In genomic region chr6:138844203-138844602, GRCh38 we compare ENCODE assay signal across 11 cellular contexts. TPM values are rescaled to one million over a fixed set of nuclear protein-coding genes. Genes with fewer than 3 reads are reported as not detected.
DNase-seq lines count a peak whose midpoint lies in the region; ATAC-seq and TF ChIP-seq lines count a peak whose summit lies in the region.
"Had no signal": no experiment of that assay in that cellular context is flagged by ENCODE, and none has a peak within 500 bp of the region (broad histone marks: within the 10 kb centered on the region; RNA-seq: fewer than 3 reads in every experiment).

No MANE protein-coding gene starts in this region.

- no peak overlapping the region for H3K56ac ChIP-seq in IMR-90 (ENCODE audit: extremely low read depth, insufficient read depth, low read length)

- no peak overlapping the region for H2BK5ac ChIP-seq in IMR-90 (ENCODE audit: low read depth, low read length, poor library complexity, severe bottlenecking)

- no peaks in the 10 kb centered on the region for H3K36me3 Mint-ChIP-seq in activated naive CD4-positive, alpha-beta T cell treated with anti-CD3 and anti-CD28 coated beads, Interleukin-2, amount 10 ng/mL, durations not matched to agents 7 days and 5 days

- no peak overlapping the region for H4K8ac ChIP-seq in IMR-90 (ENCODE audit: low read depth in 2 of 2, low read length in 2 of 2)

- H3K9ac ChIP-seq in IMR-90 (ENCODE audit: low read depth, low read length) (no peak overlapping the region), skeletal muscle tissue (ENCODE audit: low read depth in 1 of 3, low read length in 3 of 3) (peak overlapping the region in 1 of 3 donors; percentile 54)

- H3K14ac ChIP-seq in IMR-90 (replicated peaks; ENCODE audit: low read depth, low read length) = no peak overlapping the region

- POLR2A ChIA-PET in IMR-90 (lab: Charles Lee; ENCODE audit: unreplicated experiment) = interaction anchor here (0.6 kb wide), 1 partner anchor 17 kb away, joined by 11 read pairs; no protein-coding TSS in a partner anchor

- H2AK5ac ChIP-seq in IMR-90 (ENCODE audit: low read depth, low read length) = no peak overlapping the region

- no peak overlapping the region for H4K5ac ChIP-seq in IMR-90 (ENCODE audit: low read depth, low read length)

- H2AFZ ChIP-seq in IMR-90 (replicated peaks; ENCODE audit: low read length, poor library complexity) = no peak overlapping the region

- H3K9me3 Mint-ChIP-seq in activated naive CD4-positive, alpha-beta T cell treated with anti-CD3 and anti-CD28 coated beads, Interleukin-2, amount 10 ng/mL, durations not matched to agents 7 days and 5 days = no peaks in the 10 kb centered on the region

- H3K79me1 ChIP-seq in IMR-90 (ENCODE audit: low read depth in 1 of 2, low read length in 2 of 2) = no peaks in the 10 kb centered on the region

- H3K4ac ChIP-seq in IMR-90 (ENCODE audit: low read depth, low read length) = no peak overlapping the region

- TF ChIP-seq CTCF in IMR-90 (conservative IDR thresholded peaks at IDR 0.05; ENCODE audit: low read depth, low read length) = no peak
- no peak for TF ChIP-seq CTCF in heart left ventricle (IDR thresholded peaks at IDR 0.05)

- no peak for TF ChIP-seq RAD21 in IMR-90 (IDR thresholded peaks at IDR 0.05; ENCODE audit: low read length)

- H3K23ac ChIP-seq in IMR-90 (ENCODE audit: low read depth, low read length) = no peak overlapping the region

- TF ChIP-seq POLR2A in IMR-90 (IDR thresholded peaks at IDR 0.05; ENCODE audit: low read depth, low read length) = no peak
- TF ChIP-seq POLR2A in heart left ventricle (IDR thresholded peaks at IDR 0.05) = no peak

- H3K9me1 ChIP-seq in IMR-90 (ENCODE audit: insufficient read depth, low read length) = no peaks in the 10 kb centered on the region

- no peak overlapping the region for H2BK15ac ChIP-seq in IMR-90 (ENCODE audit: low read depth, low read length)

- DNase-seq in IMR-90 = peak; percentile 16
- peak; percentile 29 to 48 for DNase-seq in SJCRH30
- DNase-seq in heart left ventricle = peak in 4 of 5 donors; percentile 49 to 77 (median 69)
- DNase-seq in NOMO-1 (lab: John Stamatoyannopoulos, UW; ENCODE audit: unreplicated experiment in 2 of 2) = no peak
- DNase-seq in activated naive CD4-positive, alpha-beta T cell treated with anti-CD3 and anti-CD28 coated beads, Interleukin-2, amount 10 ng/mL, durations not matched to agents 7 days and 5 days = no peak
- no peak for DNase-seq in A172 (ENCODE audit: low spot score)
- DNase-seq: activated naive CD8-positive, alpha-beta T cell treated with anti-CD3 and anti-CD28 coated beads, Interleukin-2, amount 50 U/mL, for 24 hours; stimulated activated CD4-positive, alpha-beta T cell treated with anti-CD3 and anti-CD28 coated beads, Interleukin-4, amount 100 ng/mL, for 1 hour had no signal

- no TSS peak for BruUV-seq in IMR-90 (replicated peaks; lab: Mats Ljungman, UMichigan)

- dilution Hi-C loops in IMR-90 (cut with HindIII; ENCODE audit: low sequenced_read_pairs, unreplicated experiment) = no loop called here

- no peaks in the 10 kb centered on the region for H4K20me1 ChIP-seq in IMR-90 (ENCODE audit: insufficient read depth, low read length)

- ATAC-seq in IMR-90 (ENCODE audit: low read depth) = peak; percentile 49
- peak; percentile 96 to 98 (median 97) for ATAC-seq in heart left ventricle
- ATAC-seq: activated naive CD8-positive, alpha-beta T cell treated with anti-CD3 and anti-CD28 coated beads, Interleukin-2, amount 50 U/mL, for 24 hours had no signal

- H3K4me3 ChIP-seq in IMR-90 (ENCODE audit: insufficient read depth, low read depth, low read length) = no peak overlapping the region
- H3K4me3 ChIP-seq in SJCRH30 = peak overlapping the region; percentile 45
- peak overlapping the region in 1 of 12 donors; percentile 13 for H3K4me3 ChIP-seq in heart left ventricle
- peak overlapping the region in 2 of 3 donors; percentile 27 to 49 for H3K4me3 ChIP-seq in skeletal muscle tissue (ENCODE audit: low read length in 3 of 3)
- H3K4me3 ChIP-seq: tibial artery had no signal

- H3K27ac Mint-ChIP-seq in activated naive CD4-positive, alpha-beta T cell treated with anti-CD3 and anti-CD28 coated beads, Interleukin-2, amount 10 ng/mL, durations not matched to agents 7 days and 5 days = no peak overlapping the region
- H3K27ac Mint-ChIP-seq: activated naive CD8-positive, alpha-beta T cell treated with anti-CD3 and anti-CD28 coated beads, Interleukin-2, amount 50 U/mL, for 24 hours had no signal

- no peak overlapping the region for H2BK20ac ChIP-seq in IMR-90 (ENCODE audit: low read depth, low read length)

- H3K27ac ChIP-seq in IMR-90 (ENCODE audit: insufficient read depth, low read length) = no peak overlapping the region
- H3K27ac ChIP-seq in SJCRH30 = no peak overlapping the region
- H3K27ac ChIP-seq in heart left ventricle = peak overlapping the region; percentile 19 to 90 (median 75)
- H3K27ac ChIP-seq in skeletal muscle tissue (ENCODE audit: low read depth, low read length) = no peak overlapping the region
- H3K27ac ChIP-seq: tibial artery had no signal

- H4K91ac ChIP-seq in IMR-90 (ENCODE audit: insufficient read depth, low read depth, low read length) = no peak overlapping the region

- intact Hi-C loops in IMR-90 (cut with micrococcal nuclease) (no loop called here), heart left ventricle (cut with DNase I) (loop anchor here in 1 of 10 donors (2.0 kb wide), 1 partner anchor 19 kb away; no protein-coding TSS in a partner anchor)

- no peak overlapping the region for H2BK120ac ChIP-seq in IMR-90 (ENCODE audit: low read depth, low read length)

- H3K9me3 ChIP-seq in IMR-90 (ENCODE audit: control insufficient read depth, insufficient read depth, low read length) = no peaks in the 10 kb centered on the region
- no peaks in the 10 kb centered on the region for H3K9me3 ChIP-seq in SJCRH30 (replicated peaks)
- no peaks in the 10 kb centered on the region for H3K9me3 ChIP-seq in heart left ventricle
- no peaks in the 10 kb centered on the region for H3K9me3 ChIP-seq in skeletal muscle tissue (ENCODE audit: control insufficient read depth in 3 of 3, low read length in 3 of 3)
- H3K9me3 ChIP-seq: tibial artery had no signal

- CTCF ChIA-PET in IMR-90 (lab: Yijun Ruan, JAX) = no interaction called here
- CTCF ChIA-PET in activated naive CD4-positive, alpha-beta T cell treated with anti-CD3 and anti-CD28 coated beads, Interleukin-2, amount 10 ng/mL, durations not matched to agents 7 days and 5 days (lab: Charles Lee) = no interaction called here

- H3K4me1 Mint-ChIP-seq in activated naive CD4-positive, alpha-beta T cell treated with anti-CD3 and anti-CD28 coated beads, Interleukin-2, amount 10 ng/mL, durations not matched to agents 7 days and 5 days = no peaks in the 10 kb centered on the region
- H3K4me1 Mint-ChIP-seq: activated naive CD8-positive, alpha-beta T cell treated with anti-CD3 and anti-CD28 coated beads, Interleukin-2, amount 50 U/mL, for 24 hours had no signal

- no peak overlapping the region; the same call in 1 of the 2 replicates for H3K4me2 ChIP-seq in IMR-90 (ENCODE audit: low read depth, low read length)

- in situ Hi-C loops in IMR-90 (cut with MboI; ENCODE audit: low sequenced_read_pairs) = no loop called here

- no peak overlapping the region for H3K18ac ChIP-seq in IMR-90 (ENCODE audit: low read depth, low read length)

- no peaks in the 10 kb centered on the region; the same call in 1 of the 2 replicates for H3K4me1 ChIP-seq in IMR-90 (ENCODE audit: control insufficient read depth, insufficient read depth, low read length)
- H3K4me1 ChIP-seq in SJCRH30 = no peaks in the 10 kb centered on the region
- H3K4me1 ChIP-seq in heart left ventricle = peaks cover 0 to 23% (median 9%) of the 10 kb centered on the region in 12 donors
- H3K4me1 ChIP-seq in skeletal muscle tissue (ENCODE audit: control insufficient read depth in 3 of 3, insufficient read depth in 3 of 3, low read length in 3 of 3) = peaks cover 0 to 6% (median 6%) of the 10 kb centered on the region in 3 donors
- H3K4me1 ChIP-seq: tibial artery had no signal

- no peaks in the 10 kb centered on the region for H3K27me3 Mint-ChIP-seq in activated naive CD4-positive, alpha-beta T cell treated with anti-CD3 and anti-CD28 coated beads, Interleukin-2, amount 10 ng/mL, durations not matched to agents 7 days and 5 days
- H3K27me3 Mint-ChIP-seq: activated naive CD8-positive, alpha-beta T cell treated with anti-CD3 and anti-CD28 coated beads, Interleukin-2, amount 50 U/mL, for 24 hours had no signal

- no CpG with 5 or more reads among the region's 9 CpGs for WGBS in IMR-90 (ENCODE audit: extremely low coverage in 2 of 2, insufficient read length in 1 of 2), 2 experiments
- WGBS in heart left ventricle, 4 donors = 12 to 22% (median 14%) methylated on average over 9 of the region's 9 CpGs

- no peak overlapping the region for H2AK9ac ChIP-seq in IMR-90 (replicated peaks; ENCODE audit: low read depth, low read length, poor library complexity)

- H3K27me3 ChIP-seq in IMR-90 (ENCODE audit: control insufficient read depth, insufficient read depth, low read length) (no peaks in the 10 kb centered on the region), SJCRH30 (no peaks in the 10 kb centered on the region), heart left ventricle (no peaks in the 10 kb centered on the region), skeletal muscle tissue (ENCODE audit: control insufficient read depth in 3 of 3, insufficient read depth in 3 of 3, low read length in 3 of 3) (no peaks in the 10 kb centered on the region)
- H3K27me3 ChIP-seq: tibial artery had no signal

- no peaks in the 10 kb centered on the region for H3K36me3 ChIP-seq in IMR-90 (ENCODE audit: control insufficient read depth, insufficient read depth, low read length)
- no peaks in the 10 kb centered on the region for H3K36me3 ChIP-seq in SJCRH30
- H3K36me3 ChIP-seq in heart left ventricle = no peaks in the 10 kb centered on the region
- no peaks in the 10 kb centered on the region for H3K36me3 ChIP-seq in skeletal muscle tissue (ENCODE audit: control insufficient read depth in 3 of 3, insufficient read depth in 3 of 3, low read length in 3 of 3)
- H3K36me3 ChIP-seq: tibial artery had no signal

- no peak overlapping the region for H3K4me3 Mint-ChIP-seq in activated naive CD4-positive, alpha-beta T cell treated with anti-CD3 and anti-CD28 coated beads, Interleukin-2, amount 10 ng/mL, durations not matched to agents 7 days and 5 days
- H3K4me3 Mint-ChIP-seq: activated naive CD8-positive, alpha-beta T cell treated with anti-CD3 and anti-CD28 coated beads, Interleukin-2, amount 50 U/mL, for 24 hours had no signal

RNA-seq across cellular contexts. Expression of gene ECT2L, which starts 48.3 kb away (rescaled TPM):
- not detected in 2 replicates for total RNA-seq in IMR-90 (2012; rRNA removed)
- not detected in 2 replicates for polyA plus RNA-seq in IMR-90 (2012; rRNA removed)
- not detected in 2 replicates for polyA plus RNA-seq in IMR-90 (2012; cell fraction: cytosol; rRNA removed)
- 0.05 TPM in 1 of 2 replicates, not detected in the other for polyA plus RNA-seq in IMR-90 (2012; cell fraction: nucleus; rRNA removed; ENCODE audit: low replicate concordance)
- not detected in 2 replicates for total RNA-seq in SJCRH30 (2014; rRNA removed; shearing (Covaris generic))
- 1 to 10 TPM; 1.3 to 6.0 (median 2.9) TPM for total RNA-seq in heart left ventricle
- under 1 TPM; 0.19 to 0.46 TPM for polyA plus RNA-seq in heart left ventricle
- under 0.01 TPM for total RNA-seq in skeletal muscle tissue
- not detected in 2 replicates for total RNA-seq in A172 (2014; rRNA removed; shearing (Covaris generic))
- total RNA-seq: mononuclear cell had no signal

Comparison
In these comparisons a context has a peak if more than half of its experiments do, and no peak if none do; other contexts are left out.
1. DNase-seq: peak in IMR-90 (single experiment), SJCRH30 (2 of 2) and heart left ventricle (4 of 5); none in NOMO-1 (0 of 2), activated naive CD4-positive, alpha-beta T cell treated with anti-CD3 and anti-CD28 coated beads, Interleukin-2, amount 10 ng/mL, durations not matched to agents 7 days and 5 days (single experiment) and A172 (single experiment).
2. H3K27ac ChIP-seq: peak in heart left ventricle (12 of 12); none in IMR-90 (single experiment), SJCRH30 (single experiment) and skeletal muscle tissue (single experiment).